In the genomic region with DNA sequence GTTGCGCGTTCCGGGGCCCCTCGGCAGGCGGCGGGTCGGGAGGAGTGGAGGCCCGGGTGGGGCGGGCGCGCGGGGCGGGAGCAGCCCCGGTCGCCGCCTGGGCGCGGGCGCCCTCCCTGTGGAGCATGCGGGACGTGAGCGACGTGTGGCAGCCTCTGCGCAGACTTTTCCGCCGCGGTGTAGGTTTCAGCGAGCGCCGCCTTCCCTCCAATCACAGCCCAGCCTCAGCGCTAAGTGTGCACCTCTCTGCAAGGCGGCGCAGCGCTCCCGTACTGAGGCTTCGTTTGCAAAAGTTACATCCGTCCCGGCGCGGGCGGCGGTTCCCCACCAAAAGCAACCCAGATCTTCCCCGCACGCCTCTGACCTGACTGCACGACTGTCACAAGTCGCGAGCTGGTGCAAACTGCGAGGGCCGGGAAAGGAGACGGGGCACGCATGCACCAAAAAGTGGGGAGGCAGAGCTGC, we compare ENCODE assay signal across 1 cellular context.
A peak's percentile ranks its signal among the peaks of the same experiment; 100 is the strongest.
TF ChIP-seq lines count a peak whose summit lies in the region.

No MANE protein-coding gene starts in this region.

TF ChIP-seq in GM12878, 131 proteins besides CTCF, POLR2A, EP300 and RAD21 (continued from another document and continues in another):
- TF ChIP-seq, protein P1, sequence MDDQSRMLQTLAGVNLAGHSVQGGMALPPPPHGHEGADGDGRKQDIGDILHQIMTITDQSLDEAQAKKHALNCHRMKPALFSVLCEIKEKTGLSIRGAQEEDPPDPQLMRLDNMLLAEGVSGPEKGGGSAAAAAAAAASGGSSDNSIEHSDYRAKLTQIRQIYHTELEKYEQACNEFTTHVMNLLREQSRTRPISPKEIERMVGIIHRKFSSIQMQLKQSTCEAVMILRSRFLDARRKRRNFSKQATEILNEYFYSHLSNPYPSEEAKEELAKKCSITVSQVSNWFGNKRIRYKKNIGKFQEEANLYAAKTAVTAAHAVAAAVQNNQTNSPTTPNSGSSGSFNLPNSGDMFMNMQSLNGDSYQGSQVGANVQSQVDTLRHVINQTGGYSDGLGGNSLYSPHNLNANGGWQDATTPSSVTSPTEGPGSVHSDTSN (IDR thresholded peaks at IDR 0.05; ENCODE audit: insufficient replicate concordance, low read depth, low read length), result peak; percentile 76
- TF ChIP-seq RCOR1 (conservative IDR thresholded peaks at IDR 0.05; ENCODE audit: low read depth, low read length) (no peak), SPI1 (IDR thresholded peaks at IDR 0.05; ENCODE audit: borderline replicate concordance, insufficient read depth, low read depth, low read length) (no peak), NFIC (IDR thresholded peaks at IDR 0.05; ENCODE audit: low read depth, low read length) (no peak), BCL11A (IDR thresholded peaks at IDR 0.05; ENCODE audit: low read depth, low read length) (no peak), KLF5 (IDR thresholded peaks at IDR 0.05; ENCODE audit: partially characterized antibody) (no peak), LARP7 (IDR thresholded peaks at IDR 0.05) (peak; percentile 18; the same call in 1 of the 2 replicates), TARDBP (IDR thresholded peaks at IDR 0.05; ENCODE audit: borderline replicate concordance) (no peak), ASH2L (IDR thresholded peaks at IDR 0.05; ENCODE audit: borderline replicate concordance, low read depth) (no peak), HDAC6 (IDR thresholded peaks at IDR 0.05; ENCODE audit: unreplicated experiment) (no peak), ZNF24 (IDR thresholded peaks at IDR 0.05) (no peak; the same call in 1 of the 2 replicates), RB1 (IDR thresholded peaks at IDR 0.05; ENCODE audit: borderline replicate concordance) (peak; percentile 74; the same call in 1 of the 2 replicates), BACH1 (IDR thresholded peaks at IDR 0.05; ENCODE audit: borderline replicate concordance) (peak; percentile 71; the same call in 1 of the 2 replicates), RBBP5 (conservative IDR thresholded peaks at IDR 0.05) (no peak), ZZZ3 (IDR thresholded peaks at IDR 0.05; ENCODE audit: control insufficient read depth, insufficient read length, low read depth) (no peak), NR2F1 (conservative IDR thresholded peaks at IDR 0.05) (no peak), ZNF384 (IDR thresholded peaks at IDR 0.05; ENCODE audit: borderline replicate concordance, low read depth, low read length) (no peak), ATF7 (IDR thresholded peaks at IDR 0.05; ENCODE audit: low read depth) (no peak), GATAD2B (conservative IDR thresholded peaks at IDR 0.05; ENCODE audit: low read depth) (no peak), RELA (IDR thresholded peaks at IDR 0.05; ENCODE audit: borderline replicate concordance, partially characterized antibody) (no peak), POLR2AphosphoS5 (IDR thresholded peaks at IDR 0.05; ENCODE audit: low read length) (no peak; the same call in 1 of the 2 replicates), ZBED1 (IDR thresholded peaks at IDR 0.05; ENCODE audit: borderline replicate concordance) (no peak), CHD1 (IDR thresholded peaks at IDR 0.05; ENCODE audit: low read depth, low read length) (no peak), MTA2 (IDR thresholded peaks at IDR 0.05; ENCODE audit: low read depth) (no peak), HCFC1 (IDR thresholded peaks at IDR 0.05; ENCODE audit: low read length) (no peak), JUND (IDR thresholded peaks at IDR 0.05; ENCODE audit: low read depth, low read length) (no peak), NRF1 (conservative IDR thresholded peaks at IDR 0.05; ENCODE audit: low read depth, low read length) (peak; percentile 35; the same call in 1 of the 2 replicates), IKZF2 (IDR thresholded peaks at IDR 0.05) (peak in 1 of 2 experiments; percentile 10; a peak in 2 of 4 replicates)
- TF ChIP-seq, protein P2, sequence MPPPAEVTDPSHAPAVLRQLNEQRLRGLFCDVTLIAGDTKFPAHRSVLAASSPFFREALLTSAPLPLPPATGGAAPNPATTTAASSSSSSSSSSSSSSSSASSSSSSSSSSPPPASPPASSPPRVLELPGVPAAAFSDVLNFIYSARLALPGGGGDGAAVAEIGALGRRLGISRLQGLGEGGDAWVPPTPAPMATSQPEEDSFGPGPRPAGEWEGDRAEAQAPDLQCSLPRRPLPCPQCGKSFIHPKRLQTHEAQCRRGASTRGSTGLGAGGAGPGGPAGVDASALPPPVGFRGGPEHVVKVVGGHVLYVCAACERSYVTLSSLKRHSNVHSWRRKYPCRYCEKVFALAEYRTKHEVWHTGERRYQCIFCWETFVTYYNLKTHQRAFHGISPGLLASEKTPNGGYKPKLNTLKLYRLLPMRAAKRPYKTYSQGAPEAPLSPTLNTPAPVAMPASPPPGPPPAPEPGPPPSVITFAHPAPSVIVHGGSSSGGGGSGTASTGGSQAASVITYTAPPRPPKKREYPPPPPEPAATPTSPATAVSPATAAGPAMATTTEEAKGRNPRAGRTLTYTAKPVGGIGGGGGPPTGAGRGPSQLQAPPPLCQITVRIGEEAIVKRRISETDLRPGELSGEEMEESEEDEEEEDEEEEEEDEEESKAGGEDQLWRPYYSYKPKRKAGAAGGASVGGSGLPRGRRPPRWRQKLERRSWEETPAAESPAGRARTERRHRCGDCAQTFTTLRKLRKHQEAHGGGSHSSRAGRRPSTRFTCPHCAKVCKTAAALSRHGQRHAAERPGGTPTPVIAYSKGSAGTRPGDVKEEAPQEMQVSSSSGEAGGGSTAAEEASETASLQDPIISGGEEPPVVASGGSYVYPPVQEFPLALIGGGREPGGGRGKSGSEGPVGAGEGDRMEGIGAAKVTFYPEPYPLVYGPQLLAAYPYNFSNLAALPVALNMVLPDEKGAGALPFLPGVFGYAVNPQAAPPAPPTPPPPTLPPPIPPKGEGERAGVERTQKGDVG (CRISPR knock-in tag; IDR thresholded peaks at IDR 0.05), result no peak
- TF ChIP-seq, protein P3, sequence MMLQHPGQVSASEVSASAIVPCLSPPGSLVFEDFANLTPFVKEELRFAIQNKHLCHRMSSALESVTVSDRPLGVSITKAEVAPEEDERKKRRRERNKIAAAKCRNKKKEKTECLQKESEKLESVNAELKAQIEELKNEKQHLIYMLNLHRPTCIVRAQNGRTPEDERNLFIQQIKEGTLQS (IDR thresholded peaks at IDR 0.05; ENCODE audit: borderline replicate concordance, extremely low read depth, low read depth, low read length), result no peak
- TF ChIP-seq, protein P4, sequence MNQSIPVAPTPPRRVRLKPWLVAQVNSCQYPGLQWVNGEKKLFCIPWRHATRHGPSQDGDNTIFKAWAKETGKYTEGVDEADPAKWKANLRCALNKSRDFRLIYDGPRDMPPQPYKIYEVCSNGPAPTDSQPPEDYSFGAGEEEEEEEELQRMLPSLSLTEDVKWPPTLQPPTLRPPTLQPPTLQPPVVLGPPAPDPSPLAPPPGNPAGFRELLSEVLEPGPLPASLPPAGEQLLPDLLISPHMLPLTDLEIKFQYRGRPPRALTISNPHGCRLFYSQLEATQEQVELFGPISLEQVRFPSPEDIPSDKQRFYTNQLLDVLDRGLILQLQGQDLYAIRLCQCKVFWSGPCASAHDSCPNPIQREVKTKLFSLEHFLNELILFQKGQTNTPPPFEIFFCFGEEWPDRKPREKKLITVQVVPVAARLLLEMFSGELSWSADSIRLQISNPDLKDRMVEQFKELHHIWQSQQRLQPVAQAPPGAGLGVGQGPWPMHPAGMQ (IDR thresholded peaks at IDR 0.05; ENCODE audit: borderline replicate concordance), result no peak
- TF ChIP-seq, protein P5, sequence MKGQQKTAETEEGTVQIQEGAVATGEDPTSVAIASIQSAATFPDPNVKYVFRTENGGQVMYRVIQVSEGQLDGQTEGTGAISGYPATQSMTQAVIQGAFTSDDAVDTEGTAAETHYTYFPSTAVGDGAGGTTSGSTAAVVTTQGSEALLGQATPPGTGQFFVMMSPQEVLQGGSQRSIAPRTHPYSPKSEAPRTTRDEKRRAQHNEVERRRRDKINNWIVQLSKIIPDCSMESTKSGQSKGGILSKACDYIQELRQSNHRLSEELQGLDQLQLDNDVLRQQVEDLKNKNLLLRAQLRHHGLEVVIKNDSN (IDR thresholded peaks at IDR 0.05; ENCODE audit: borderline replicate concordance, extremely low read length, insufficient read depth, low read depth, low read length), result no peak
- TF ChIP-seq, protein P6, sequence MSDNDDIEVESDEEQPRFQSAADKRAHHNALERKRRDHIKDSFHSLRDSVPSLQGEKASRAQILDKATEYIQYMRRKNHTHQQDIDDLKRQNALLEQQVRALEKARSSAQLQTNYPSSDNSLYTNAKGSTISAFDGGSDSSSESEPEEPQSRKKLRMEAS (IDR thresholded peaks at IDR 0.05; ENCODE audit: low read depth, low read length), result peak; percentile 70; the same call in 1 of the 2 replicates
- TF ChIP-seq, protein P7, sequence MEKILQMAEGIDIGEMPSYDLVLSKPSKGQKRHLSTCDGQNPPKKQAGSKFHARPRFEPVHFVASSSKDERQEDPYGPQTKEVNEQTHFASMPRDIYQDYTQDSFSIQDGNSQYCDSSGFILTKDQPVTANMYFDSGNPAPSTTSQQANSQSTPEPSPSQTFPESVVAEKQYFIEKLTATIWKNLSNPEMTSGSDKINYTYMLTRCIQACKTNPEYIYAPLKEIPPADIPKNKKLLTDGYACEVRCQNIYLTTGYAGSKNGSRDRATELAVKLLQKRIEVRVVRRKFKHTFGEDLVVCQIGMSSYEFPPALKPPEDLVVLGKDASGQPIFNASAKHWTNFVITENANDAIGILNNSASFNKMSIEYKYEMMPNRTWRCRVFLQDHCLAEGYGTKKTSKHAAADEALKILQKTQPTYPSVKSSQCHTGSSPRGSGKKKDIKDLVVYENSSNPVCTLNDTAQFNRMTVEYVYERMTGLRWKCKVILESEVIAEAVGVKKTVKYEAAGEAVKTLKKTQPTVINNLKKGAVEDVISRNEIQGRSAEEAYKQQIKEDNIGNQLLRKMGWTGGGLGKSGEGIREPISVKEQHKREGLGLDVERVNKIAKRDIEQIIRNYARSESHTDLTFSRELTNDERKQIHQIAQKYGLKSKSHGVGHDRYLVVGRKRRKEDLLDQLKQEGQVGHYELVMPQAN (conservative IDR thresholded peaks at IDR 0.05), result peak; percentile 42; the same call in 1 of the 2 replicates
- TF ChIP-seq, protein P8, sequence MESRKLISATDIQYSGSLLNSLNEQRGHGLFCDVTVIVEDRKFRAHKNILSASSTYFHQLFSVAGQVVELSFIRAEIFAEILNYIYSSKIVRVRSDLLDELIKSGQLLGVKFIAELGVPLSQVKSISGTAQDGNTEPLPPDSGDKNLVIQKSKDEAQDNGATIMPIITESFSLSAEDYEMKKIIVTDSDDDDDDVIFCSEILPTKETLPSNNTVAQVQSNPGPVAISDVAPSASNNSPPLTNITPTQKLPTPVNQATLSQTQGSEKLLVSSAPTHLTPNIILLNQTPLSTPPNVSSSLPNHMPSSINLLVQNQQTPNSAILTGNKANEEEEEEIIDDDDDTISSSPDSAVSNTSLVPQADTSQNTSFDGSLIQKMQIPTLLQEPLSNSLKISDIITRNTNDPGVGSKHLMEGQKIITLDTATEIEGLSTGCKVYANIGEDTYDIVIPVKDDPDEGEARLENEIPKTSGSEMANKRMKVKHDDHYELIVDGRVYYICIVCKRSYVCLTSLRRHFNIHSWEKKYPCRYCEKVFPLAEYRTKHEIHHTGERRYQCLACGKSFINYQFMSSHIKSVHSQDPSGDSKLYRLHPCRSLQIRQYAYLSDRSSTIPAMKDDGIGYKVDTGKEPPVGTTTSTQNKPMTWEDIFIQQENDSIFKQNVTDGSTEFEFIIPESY (IDR thresholded peaks at IDR 0.05), result no peak
- TF ChIP-seq, protein P9, sequence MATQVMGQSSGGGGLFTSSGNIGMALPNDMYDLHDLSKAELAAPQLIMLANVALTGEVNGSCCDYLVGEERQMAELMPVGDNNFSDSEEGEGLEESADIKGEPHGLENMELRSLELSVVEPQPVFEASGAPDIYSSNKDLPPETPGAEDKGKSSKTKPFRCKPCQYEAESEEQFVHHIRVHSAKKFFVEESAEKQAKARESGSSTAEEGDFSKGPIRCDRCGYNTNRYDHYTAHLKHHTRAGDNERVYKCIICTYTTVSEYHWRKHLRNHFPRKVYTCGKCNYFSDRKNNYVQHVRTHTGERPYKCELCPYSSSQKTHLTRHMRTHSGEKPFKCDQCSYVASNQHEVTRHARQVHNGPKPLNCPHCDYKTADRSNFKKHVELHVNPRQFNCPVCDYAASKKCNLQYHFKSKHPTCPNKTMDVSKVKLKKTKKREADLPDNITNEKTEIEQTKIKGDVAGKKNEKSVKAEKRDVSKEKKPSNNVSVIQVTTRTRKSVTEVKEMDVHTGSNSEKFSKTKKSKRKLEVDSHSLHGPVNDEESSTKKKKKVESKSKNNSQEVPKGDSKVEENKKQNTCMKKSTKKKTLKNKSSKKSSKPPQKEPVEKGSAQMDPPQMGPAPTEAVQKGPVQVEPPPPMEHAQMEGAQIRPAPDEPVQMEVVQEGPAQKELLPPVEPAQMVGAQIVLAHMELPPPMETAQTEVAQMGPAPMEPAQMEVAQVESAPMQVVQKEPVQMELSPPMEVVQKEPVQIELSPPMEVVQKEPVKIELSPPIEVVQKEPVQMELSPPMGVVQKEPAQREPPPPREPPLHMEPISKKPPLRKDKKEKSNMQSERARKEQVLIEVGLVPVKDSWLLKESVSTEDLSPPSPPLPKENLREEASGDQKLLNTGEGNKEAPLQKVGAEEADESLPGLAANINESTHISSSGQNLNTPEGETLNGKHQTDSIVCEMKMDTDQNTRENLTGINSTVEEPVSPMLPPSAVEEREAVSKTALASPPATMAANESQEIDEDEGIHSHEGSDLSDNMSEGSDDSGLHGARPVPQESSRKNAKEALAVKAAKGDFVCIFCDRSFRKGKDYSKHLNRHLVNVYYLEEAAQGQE (IDR thresholded peaks at IDR 0.05; ENCODE audit: low read depth, low read length), result no peak
- TF ChIP-seq, protein P10, sequence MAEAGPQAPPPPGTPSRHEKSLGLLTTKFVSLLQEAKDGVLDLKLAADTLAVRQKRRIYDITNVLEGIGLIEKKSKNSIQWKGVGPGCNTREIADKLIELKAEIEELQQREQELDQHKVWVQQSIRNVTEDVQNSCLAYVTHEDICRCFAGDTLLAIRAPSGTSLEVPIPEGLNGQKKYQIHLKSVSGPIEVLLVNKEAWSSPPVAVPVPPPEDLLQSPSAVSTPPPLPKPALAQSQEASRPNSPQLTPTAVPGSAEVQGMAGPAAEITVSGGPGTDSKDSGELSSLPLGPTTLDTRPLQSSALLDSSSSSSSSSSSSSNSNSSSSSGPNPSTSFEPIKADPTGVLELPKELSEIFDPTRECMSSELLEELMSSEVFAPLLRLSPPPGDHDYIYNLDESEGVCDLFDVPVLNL (IDR thresholded peaks at IDR 0.05; ENCODE audit: low read depth, low read length), result no peak
- TF ChIP-seq, protein P11, sequence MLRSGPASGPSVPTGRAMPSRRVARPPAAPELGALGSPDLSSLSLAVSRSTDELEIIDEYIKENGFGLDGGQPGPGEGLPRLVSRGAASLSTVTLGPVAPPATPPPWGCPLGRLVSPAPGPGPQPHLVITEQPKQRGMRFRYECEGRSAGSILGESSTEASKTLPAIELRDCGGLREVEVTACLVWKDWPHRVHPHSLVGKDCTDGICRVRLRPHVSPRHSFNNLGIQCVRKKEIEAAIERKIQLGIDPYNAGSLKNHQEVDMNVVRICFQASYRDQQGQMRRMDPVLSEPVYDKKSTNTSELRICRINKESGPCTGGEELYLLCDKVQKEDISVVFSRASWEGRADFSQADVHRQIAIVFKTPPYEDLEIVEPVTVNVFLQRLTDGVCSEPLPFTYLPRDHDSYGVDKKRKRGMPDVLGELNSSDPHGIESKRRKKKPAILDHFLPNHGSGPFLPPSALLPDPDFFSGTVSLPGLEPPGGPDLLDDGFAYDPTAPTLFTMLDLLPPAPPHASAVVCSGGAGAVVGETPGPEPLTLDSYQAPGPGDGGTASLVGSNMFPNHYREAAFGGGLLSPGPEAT (IDR thresholded peaks at IDR 0.05; ENCODE audit: low read depth), result 0 out of 2 replicates have a peak, but pooled peaks have one; percentile 16
